16 cellular contexts compared by ENCODE assay signal in the genomic region with DNA sequence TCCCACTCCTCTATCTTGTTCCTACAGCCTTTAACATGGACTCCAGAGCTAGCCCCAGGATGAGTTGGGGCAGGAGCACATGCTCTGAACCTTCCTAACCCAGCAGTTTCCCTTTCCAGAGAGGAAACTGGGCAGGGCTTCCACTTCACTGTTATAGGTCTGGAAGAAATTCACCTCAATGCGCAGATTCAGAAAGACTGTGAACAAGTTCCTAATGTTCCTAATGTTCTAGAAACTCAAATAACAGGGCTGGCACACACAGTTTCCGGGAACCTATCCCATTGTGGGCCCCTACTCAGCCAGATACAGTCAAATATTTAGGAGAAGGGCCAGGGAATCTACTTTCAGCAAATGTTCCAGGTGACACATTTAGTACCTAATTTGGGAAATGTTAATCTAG. TPM values are rescaled to one million over a fixed set of nuclear protein-coding genes. Genes with fewer than 3 reads are reported as not detected.
A peak's percentile ranks its signal among the peaks of the same experiment; 100 is the strongest.
DNase-seq lines count a peak whose midpoint lies in the region; ATAC-seq and TF ChIP-seq lines count a peak whose summit lies in the region.
"Had no signal": no experiment of that assay in that cellular context is flagged by ENCODE, and none has a peak within 500 bp of the region (broad histone marks: within the 10 kb centered on the region; RNA-seq: fewer than 3 reads in every experiment).

No MANE protein-coding gene starts in this region.

- POLR2A ChIA-PET in HCT116 (lab: Charles Lee): no interaction called here

- H3K36me3 ChIP-seq in HCT116 (ENCODE audit: control insufficient read depth in 1 of 2, insufficient read depth in 2 of 2, low read length in 2 of 2): peaks cover 33 to 69% of the 10 kb centered on the region in 2 experiments; a peak in 3 of 4 replicates
- peaks cover 30% of the 10 kb centered on the region for H3K36me3 ChIP-seq in adipocyte (ENCODE audit: control insufficient read depth, insufficient read depth, low read length, severe bottlenecking)
- H3K36me3 ChIP-seq in prostate gland: no peaks in the 10 kb centered on the region
- no peaks in the 10 kb centered on the region for H3K36me3 ChIP-seq in H7 (replicated peaks; ENCODE audit: control insufficient read depth, insufficient read depth, low read length)
- no peaks in the 10 kb centered on the region for H3K36me3 ChIP-seq in MM.1S (replicated peaks; ENCODE audit: insufficient read depth, low read length)
- H3K36me3 ChIP-seq: BLaER1, HAP-1 had no signal

- H3K4me3 ChIP-seq in HCT116 (replicated peaks in 1 of 2; ENCODE audit: low read depth in 1 of 2, low read length in 2 of 2) (no peak overlapping the region), adipocyte (ENCODE audit: low read length) (no peak overlapping the region), prostate gland (no peak overlapping the region), H7 (ENCODE audit: insufficient read depth, low read depth, low read length) (no peak overlapping the region), MM.1S (ENCODE audit: low read length) (no peak overlapping the region)
- H3K4me3 ChIP-seq: BLaER1, GM12878, GM23338, HAP-1 had no signal

- intact Hi-C loops in HCT116 (cut with micrococcal nuclease): no loop called here
- intact Hi-C loops in prostate gland (cut with DNase I): no loop called here

- TF ChIP-seq RAD21 in HCT116 (IDR thresholded peaks at IDR 0.05; ENCODE audit: low read depth): no peak

- H3K9me2 ChIP-seq in HCT116 (ENCODE audit: insufficient read depth): no peaks in the 10 kb centered on the region
- no peaks in the 10 kb centered on the region for H3K9me2 ChIP-seq in MM.1S (replicated peaks; ENCODE audit: insufficient read depth, low read length)

- H3K9ac ChIP-seq in HCT116 (ENCODE audit: low read length) (no peak overlapping the region), adipocyte (ENCODE audit: low read length) (peak overlapping the region; percentile 6), MM.1S (ENCODE audit: low read length) (no peak overlapping the region)
- H3K9ac ChIP-seq: BLaER1 had no signal

- H3F3A ChIP-seq in MM.1S (ENCODE audit: insufficient read depth, low read length): no peaks in the 10 kb centered on the region

- no peaks in the 10 kb centered on the region for H3K9me3 ChIP-seq in HCT116 (ENCODE audit: control insufficient read depth in 1 of 2, insufficient read depth in 1 of 2, low read depth in 1 of 2, low read length in 2 of 2)
- H3K9me3 ChIP-seq in adipocyte (ENCODE audit: control insufficient read depth, low read length): no peaks in the 10 kb centered on the region
- H3K9me3 ChIP-seq in prostate gland: no peaks in the 10 kb centered on the region
- no peaks in the 10 kb centered on the region for H3K9me3 ChIP-seq in MM.1S (replicated peaks; ENCODE audit: insufficient read depth, low read length)
- H3K9me3 ChIP-seq: BLaER1, HAP-1 had no signal

- H3K4me1 ChIP-seq in HCT116 (ENCODE audit: control insufficient read depth in 1 of 2, insufficient read depth in 2 of 2, low read length in 2 of 2) (no peaks in the 10 kb centered on the region), adipocyte (ENCODE audit: control insufficient read depth, insufficient read depth, low read length) (peaks cover 41% of the 10 kb centered on the region), prostate gland (replicated peaks) (peaks cover 15% of the 10 kb centered on the region), MM.1S (ENCODE audit: low read length) (no peaks in the 10 kb centered on the region)
- H3K4me1 ChIP-seq: BLaER1, HAP-1 had no signal

- CTCF ChIA-PET in HCT116 (lab: Charles Lee): no interaction called here

- TF ChIP-seq POLR2A in HCT116 (IDR thresholded peaks at IDR 0.05; ENCODE audit: borderline replicate concordance, extremely low read depth, insufficient read depth, insufficient read length) (no peak), prostate gland (IDR thresholded peaks at IDR 0.05) (no peak)

- H3K27me3 ChIP-seq in HCT116 (ENCODE audit: insufficient read depth, low read length) (no peaks in the 10 kb centered on the region), adipocyte (replicated peaks; ENCODE audit: control insufficient read depth, insufficient read depth, low read length) (no peaks in the 10 kb centered on the region), prostate gland (replicated peaks; ENCODE audit: insufficient read depth) (no peaks in the 10 kb centered on the region), H7 (ENCODE audit: control insufficient read depth, insufficient read depth, low read length) (no peaks in the 10 kb centered on the region), MM.1S (replicated peaks; ENCODE audit: insufficient read depth, low read length) (no peaks in the 10 kb centered on the region)
- H3K27me3 ChIP-seq: BLaER1 had no signal

- H4K20me1 ChIP-seq in HCT116 (ENCODE audit: insufficient read depth) (no peaks in the 10 kb centered on the region), MM.1S (ENCODE audit: insufficient read depth, low read length) (no peaks in the 10 kb centered on the region)
- H4K20me1 ChIP-seq: BLaER1 had no signal

- H2AFZ ChIP-seq in HCT116 (ENCODE audit: low read depth, low read length, poor library complexity, severe bottlenecking) (no peak overlapping the region), MM.1S (ENCODE audit: low read length) (no peak overlapping the region)
- H2AFZ ChIP-seq: GM23338 had no signal

- RAD21 ChIA-PET in HCT116 (lab: Charles Lee; ENCODE audit: low non-redundant PET in 1 of 2, low total read pairs in 2 of 2, uncharacterized antibody in 2 of 2, unreplicated experiment in 2 of 2): no interaction called here

- TF ChIP-seq CTCF in HCT116 (IDR thresholded peaks at IDR 0.05 in 2 of 3, conservative IDR thresholded peaks at IDR 0.05 in 1 of 3; ENCODE audit: borderline replicate concordance in 1 of 3, insufficient read depth in 1 of 3, low read depth in 2 of 3, low read length in 2 of 3): no peak
- no peak for TF ChIP-seq CTCF in prostate gland (IDR thresholded peaks at IDR 0.05)
- TF ChIP-seq CTCF in MM.1S (IDR thresholded peaks at IDR 0.05; ENCODE audit: low read length): no peak

- H3K4me2 ChIP-seq in HCT116 (ENCODE audit: low read length): no peak overlapping the region
- no peak overlapping the region for H3K4me2 ChIP-seq in MM.1S (ENCODE audit: low read depth, low read length)
- H3K4me2 ChIP-seq: BLaER1, GM23338 had no signal

- DNase-seq in HCT116 (ENCODE audit: low read depth, low spot score): no peak
- no peak for DNase-seq in adipocyte (ENCODE audit: low read depth)
- DNase-seq in prostate gland (ENCODE audit: low spot score): peak; percentile 34
- no peak for DNase-seq in H7
- no peak for DNase-seq in MM.1S
- DNase-seq: CD4-positive, alpha-beta T cell; CD8-positive, alpha-beta memory T cell; DMS 273 treated with DMSO at 0.1 percent for 48 hours; DMS79; EL; GDM1 had no signal

- WGBS in prostate gland: 43% methylated on average over 2 of the region's 2 CpGs

- no peak for ATAC-seq in HCT116
- no peak for ATAC-seq in GM18498 (IDR thresholded peaks at IDR 0.05; ENCODE audit: unreplicated experiment)
- ATAC-seq: GM12878, GM23338 had no signal

- peak overlapping the region; percentile 12; the same call in 1 of the 2 replicates for H3K27ac ChIP-seq in HCT116 (ENCODE audit: low read depth, low read length)
- peak overlapping the region in 1 of 2 donors; percentile 61 for H3K27ac ChIP-seq in prostate gland
- no peak overlapping the region for H3K27ac ChIP-seq in MM.1S (ENCODE audit: low read length)
- H3K27ac ChIP-seq: BLaER1 had no signal

- BruUV-seq in HCT116 (replicated peaks; lab: Mats Ljungman, UMichigan): no TSS peak

- H3K79me2 ChIP-seq in HCT116 (ENCODE audit: insufficient read depth, low read length) (no peaks in the 10 kb centered on the region), MM.1S (ENCODE audit: low read length) (no peaks in the 10 kb centered on the region)

TF ChIP-seq in HCT116, 20 proteins besides CTCF, POLR2A, EP300 and RAD21:
- TF ChIP-seq EZH2phosphoT487 (IDR thresholded peaks at IDR 0.05; ENCODE audit: borderline replicate concordance) (no peak), YY1 (IDR thresholded peaks at IDR 0.05; ENCODE audit: extremely low read depth, insufficient replicate concordance, low read depth, low read length) (no peak), SP1 (IDR thresholded peaks at IDR 0.05; ENCODE audit: low read depth) (no peak), EZH2 (IDR thresholded peaks at IDR 0.05) (no peak), ZFX (IDR thresholded peaks at IDR 0.05) (no peak), EGR1 (IDR thresholded peaks at IDR 0.05; ENCODE audit: low read depth) (no peak)
- TF ChIP-seq, protein P1, sequence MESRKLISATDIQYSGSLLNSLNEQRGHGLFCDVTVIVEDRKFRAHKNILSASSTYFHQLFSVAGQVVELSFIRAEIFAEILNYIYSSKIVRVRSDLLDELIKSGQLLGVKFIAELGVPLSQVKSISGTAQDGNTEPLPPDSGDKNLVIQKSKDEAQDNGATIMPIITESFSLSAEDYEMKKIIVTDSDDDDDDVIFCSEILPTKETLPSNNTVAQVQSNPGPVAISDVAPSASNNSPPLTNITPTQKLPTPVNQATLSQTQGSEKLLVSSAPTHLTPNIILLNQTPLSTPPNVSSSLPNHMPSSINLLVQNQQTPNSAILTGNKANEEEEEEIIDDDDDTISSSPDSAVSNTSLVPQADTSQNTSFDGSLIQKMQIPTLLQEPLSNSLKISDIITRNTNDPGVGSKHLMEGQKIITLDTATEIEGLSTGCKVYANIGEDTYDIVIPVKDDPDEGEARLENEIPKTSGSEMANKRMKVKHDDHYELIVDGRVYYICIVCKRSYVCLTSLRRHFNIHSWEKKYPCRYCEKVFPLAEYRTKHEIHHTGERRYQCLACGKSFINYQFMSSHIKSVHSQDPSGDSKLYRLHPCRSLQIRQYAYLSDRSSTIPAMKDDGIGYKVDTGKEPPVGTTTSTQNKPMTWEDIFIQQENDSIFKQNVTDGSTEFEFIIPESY (IDR thresholded peaks at IDR 0.05; ENCODE audit: extremely low read depth, insufficient replicate concordance, low read length): no peak

RNA-seq across cellular contexts. Expression of gene ABCC2, which starts 29.7 kb away (rescaled TPM):
- total RNA-seq in HCT116 (2021; ENCODE audit: unreplicated experiment) (88.2 TPM), prostate gland (under 1 TPM; 0.14 to 0.74 TPM)
- 8.1 and 12.2 TPM in 2 replicates for polyA plus RNA-seq in HCT116 (2012)
- total RNA-seq in H7 (2014; rRNA removed; shearing (Covaris generic)): 0.14 and 0.44 TPM in 2 replicates

Comparison
In these comparisons a context has a peak if more than half of its experiments do, and no peak if none do; other contexts are left out.
1. RNA of gene ABCC2, which starts 29.7 kb away (total RNA-seq): 88.2 TPM in HCT116 (single experiment); 0.14 to 0.74 TPM in prostate gland and 0.14 to 0.44 TPM in H7; every median in the first group is over 10 times any median in the second.